ENCODE assay signal across 16 cellular contexts in the genomic region with DNA sequence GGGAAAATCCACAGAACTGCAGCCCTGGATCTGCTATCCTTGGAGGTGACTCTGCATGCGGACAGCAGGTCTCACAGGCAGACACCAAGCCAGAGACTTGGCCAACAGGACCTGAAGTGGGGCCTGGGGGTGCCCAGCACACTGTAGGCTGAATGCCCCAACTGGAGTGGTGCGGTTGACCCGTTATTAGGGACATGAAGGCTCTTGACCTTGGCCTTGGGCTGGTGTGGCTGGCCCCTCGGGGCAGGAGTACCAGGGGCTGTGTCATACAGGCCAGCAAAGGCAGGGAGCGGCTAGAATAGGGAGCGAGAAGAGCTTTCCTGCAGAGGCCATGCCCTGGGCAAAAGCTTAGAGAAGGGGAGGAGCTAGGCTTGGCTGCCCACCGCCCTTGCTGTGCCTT.
DNase-seq lines count a peak whose midpoint lies in the region; ATAC-seq and TF ChIP-seq lines count a peak whose summit lies in the region.
"Had no signal": no experiment of that assay in that cellular context is flagged by ENCODE, and none has a peak within 500 bp of the region (broad histone marks: within the 10 kb centered on the region; RNA-seq: fewer than 3 reads in every experiment).

No MANE protein-coding gene starts in this region.

- H3K27ac Mint-ChIP-seq in activated CD4-positive, alpha-beta T cell treated with anti-CD3 and anti-CD28 coated beads, Interleukin-2, amount 10 ng/mL, durations not matched to agents 24 days and 14 days: no peak overlapping the region
- H3K27ac Mint-ChIP-seq: CD14-positive monocyte; CD8-positive, alpha-beta T cell; GM23338 had no signal

- peaks cover 19% of the 10 kb centered on the region for H3K27me3 Mint-ChIP-seq in activated CD4-positive, alpha-beta T cell treated with anti-CD3 and anti-CD28 coated beads, Interleukin-2, amount 10 ng/mL, durations not matched to agents 24 days and 14 days

- DNase-seq in activated CD4-positive, alpha-beta T cell treated with anti-CD3 and anti-CD28 coated beads, Interleukin-2, amount 10 ng/mL, durations not matched to agents 24 days and 14 days: peak; percentile 24
- DNase-seq in activated CD4-positive, alpha-beta T cell treated with anti-CD3 and anti-CD28 coated beads for 1 hour: no peak
- DNase-seq in epithelial cell of proximal tubule (ENCODE audit: low read depth) (no peak), osteoblast (ENCODE audit: insufficient read length, low spot score, missing footprints) (peak; percentile 46), stomach (peak; percentile 17)
- DNase-seq in stimulated activated CD8-positive, alpha-beta memory T cell treated with anti-CD3 and anti-CD28 coated beads, Interleukin-4, amount 100 ng/mL, for 48 hours: no peak
- DNase-seq: COR-L47, DMS153, DMS79 treated with DMSO at 0.1 percent for 48 hours, EL, H7 had no signal

- peaks cover 28% of the 10 kb centered on the region for H3K27me3 ChIP-seq in osteoblast (ENCODE audit: insufficient read depth, low read length)
- H3K27me3 ChIP-seq in stomach: peaks cover 0 to 6% (median 0%) of the 10 kb centered on the region in 3 donors

- intact Hi-C loops in activated CD4-positive, alpha-beta T cell treated with anti-CD3 and anti-CD28 coated beads, Interleukin-2, amount 10 ng/mL, durations not matched to agents 24 days and 14 days (cut with micrococcal nuclease): no loop called here
- intact Hi-C loops in stomach (cut with DNase I; ENCODE audit: low total_unique reads): no loop called here

- WGBS in stomach, 5 donors: 80 to 89% (median 88%) methylated on average over 5 to 7 of the region's 7 CpGs

- no peaks in the 10 kb centered on the region for H4K20me1 ChIP-seq in osteoblast (ENCODE audit: insufficient read depth, low read length)

- H3K36me3 ChIP-seq in osteoblast (ENCODE audit: insufficient read depth, low read length) (no peaks in the 10 kb centered on the region), stomach (no peaks in the 10 kb centered on the region)

- no peak overlapping the region for H3K4me2 ChIP-seq in osteoblast (ENCODE audit: insufficient read depth, low read length)
- H3K4me2 ChIP-seq: GM23338 had no signal

- no peak for TF ChIP-seq EP300 in stomach (IDR thresholded peaks at IDR 0.05)

- H3K27ac ChIP-seq in osteoblast (ENCODE audit: low read depth, low read length) (no peak overlapping the region), stomach (no peak overlapping the region)
- H3K27ac ChIP-seq: 22Rv1 had no signal

- H3K4me3 ChIP-seq in epithelial cell of proximal tubule (ENCODE audit: low read depth, low read length) (no peak overlapping the region), osteoblast (ENCODE audit: insufficient read depth, low read length) (no peak overlapping the region), stomach (no peak overlapping the region)
- H3K4me3 ChIP-seq: GM23338 had no signal

- no peak for ATAC-seq in GM18519 (IDR thresholded peaks at IDR 0.05; ENCODE audit: low FRiP score, unreplicated experiment)
- ATAC-seq: CD8-positive, alpha-beta T cell; GM23338 had no signal

- no peaks in the 10 kb centered on the region for H3K9me3 Mint-ChIP-seq in activated CD4-positive, alpha-beta T cell treated with anti-CD3 and anti-CD28 coated beads, Interleukin-2, amount 10 ng/mL, durations not matched to agents 24 days and 14 days

- TF ChIP-seq POLR2A in stomach (IDR thresholded peaks at IDR 0.05): no peak

- H3K36me3 Mint-ChIP-seq in activated CD4-positive, alpha-beta T cell treated with anti-CD3 and anti-CD28 coated beads, Interleukin-2, amount 10 ng/mL, durations not matched to agents 24 days and 14 days (ENCODE audit: low read depth): no peaks in the 10 kb centered on the region
- H3K36me3 Mint-ChIP-seq: CD14-positive monocyte; CD8-positive, alpha-beta T cell had no signal

- peak; percentile 1 for TF ChIP-seq CTCF in epithelial cell of proximal tubule (conservative IDR thresholded peaks at IDR 0.05; ENCODE audit: low read depth, low read length)
- TF ChIP-seq CTCF in osteoblast (IDR thresholded peaks at IDR 0.05; ENCODE audit: extremely low read depth, low read depth, low read length): no peak
- no peak for TF ChIP-seq CTCF in stomach (IDR thresholded peaks at IDR 0.05)

- H3K4me1 ChIP-seq in osteoblast (ENCODE audit: insufficient read depth, low read length) (no peaks in the 10 kb centered on the region), stomach (no peaks in the 10 kb centered on the region)

- H2AFZ ChIP-seq in osteoblast (ENCODE audit: low read length): no peak overlapping the region
- H2AFZ ChIP-seq: GM23338 had no signal

- H3K9me3 ChIP-seq in osteoblast (ENCODE audit: low read depth, low read length) (no peaks in the 10 kb centered on the region), stomach (peaks cover 0 to 13% (median 2%) of the 10 kb centered on the region in 4 donors)

- no peaks in the 10 kb centered on the region for H3K4me1 Mint-ChIP-seq in activated CD4-positive, alpha-beta T cell treated with anti-CD3 and anti-CD28 coated beads, Interleukin-2, amount 10 ng/mL, durations not matched to agents 24 days and 14 days
- H3K4me1 Mint-ChIP-seq: CD14-positive monocyte, GM23338 had no signal

- H3K79me2 ChIP-seq in osteoblast (ENCODE audit: insufficient read depth, low read length): no peaks in the 10 kb centered on the region

- no peak overlapping the region for H3K4me3 Mint-ChIP-seq in activated CD4-positive, alpha-beta T cell treated with anti-CD3 and anti-CD28 coated beads, Interleukin-2, amount 10 ng/mL, durations not matched to agents 24 days and 14 days
- H3K4me3 Mint-ChIP-seq: CD14-positive monocyte; CD8-positive, alpha-beta T cell; GM23338 had no signal

Comparison
In these comparisons a context has a peak if more than half of its experiments do, and no peak if none do; other contexts are left out.
1. DNase-seq: peak in activated CD4-positive, alpha-beta T cell treated with anti-CD3 and anti-CD28 coated beads, Interleukin-2, amount 10 ng/mL, durations not matched to agents 24 days and 14 days (single experiment), osteoblast (single experiment) and stomach (single experiment); none in activated CD4-positive, alpha-beta T cell treated with anti-CD3 and anti-CD28 coated beads for 1 hour (single experiment), epithelial cell of proximal tubule (single experiment) and stimulated activated CD8-positive, alpha-beta memory T cell treated with anti-CD3 and anti-CD28 coated beads, Interleukin-4, amount 100 ng/mL, for 48 hours (single experiment).